16 cellular contexts compared by ENCODE assay signal in the genomic region with DNA sequence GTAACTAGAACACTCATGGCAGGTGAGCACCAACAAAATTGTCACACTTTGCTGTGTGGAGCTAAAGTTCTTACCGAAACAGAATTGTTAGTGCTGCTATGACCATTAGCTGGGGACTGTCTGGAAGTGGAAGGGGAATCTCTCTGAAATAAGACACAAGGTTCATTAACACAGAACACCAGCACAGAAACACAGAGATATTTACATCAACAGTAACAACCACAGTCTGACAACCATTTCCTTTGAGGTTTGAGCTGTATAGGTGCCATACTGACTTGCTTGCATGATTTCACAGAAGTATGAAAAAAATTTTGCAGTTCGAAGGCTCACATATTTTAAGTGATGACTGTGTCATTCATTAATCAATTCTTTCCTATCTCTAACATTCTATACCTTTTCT.
A peak's percentile ranks its signal among the peaks of the same experiment; 100 is the strongest.
DNase-seq lines count a peak whose midpoint lies in the region; ATAC-seq and TF ChIP-seq lines count a peak whose summit lies in the region.
"Had no signal": no experiment of that assay in that cellular context is flagged by ENCODE, and none has a peak within 500 bp of the region (broad histone marks: within the 10 kb centered on the region; RNA-seq: fewer than 3 reads in every experiment).

No MANE protein-coding gene starts in this region.

- no peaks in the 10 kb centered on the region for H3K9me3 Mint-ChIP-seq in T-helper 1 cell treated with Interleukin-12 subunit alpha and Interleukin-12 subunit beta and Interleukin-4 antibody, amounts not matched to agents 30 μg/mL and 1 μg/mL, for 36 hours
- H3K9me3 Mint-ChIP-seq: IgD-negative memory B cell had no signal

- no peaks in the 10 kb centered on the region for H3K27me3 ChIP-seq in prostate gland (replicated peaks; ENCODE audit: insufficient read depth)
- H3K27me3 ChIP-seq: tibial artery had no signal

- H3K9me3 ChIP-seq in mucosa of descending colon = no peaks in the 10 kb centered on the region
- H3K9me3 ChIP-seq in prostate gland = no peaks in the 10 kb centered on the region
- H3K9me3 ChIP-seq: tibial artery had no signal

- H3K36me3 Mint-ChIP-seq in T-helper 1 cell treated with Interleukin-12 subunit alpha and Interleukin-12 subunit beta and Interleukin-4 antibody, amounts not matched to agents 30 μg/mL and 1 μg/mL, for 36 hours (ENCODE audit: low read depth) = peaks cover 4% of the 10 kb centered on the region

- no peak for TF ChIP-seq CTCF in mucosa of descending colon (IDR thresholded peaks at IDR 0.05)
- no peak for TF ChIP-seq CTCF in prostate gland (IDR thresholded peaks at IDR 0.05)

- H3K27ac Mint-ChIP-seq in T-helper 1 cell treated with Interleukin-12 subunit alpha and Interleukin-12 subunit beta and Interleukin-4 antibody, amounts not matched to agents 30 μg/mL and 1 μg/mL, for 36 hours = peak overlapping the region; percentile 93
- H3K27ac Mint-ChIP-seq: IgD-negative memory B cell had no signal

- peaks cover 33% of the 10 kb centered on the region for H3K4me1 Mint-ChIP-seq in T-helper 1 cell treated with Interleukin-12 subunit alpha and Interleukin-12 subunit beta and Interleukin-4 antibody, amounts not matched to agents 30 μg/mL and 1 μg/mL, for 36 hours (ENCODE audit: low read depth)

- DNase-seq in mucosa of descending colon (no peak), kidney tubule cell (ENCODE audit: low spot score) (no peak), NCI-H1105 treated with DMSO at 0.1 percent for 48 hours (lab: John Stamatoyannopoulos, UW) (no peak), prostate gland (ENCODE audit: low spot score) (no peak)
- DNase-seq: activated gamma-delta T cell, COR-L47, GOT3, NCI-H1694, retina, tibial artery had no signal

- peak; percentile 50 for ATAC-seq in GM18498 (IDR thresholded peaks at IDR 0.05; ENCODE audit: unreplicated experiment)
- ATAC-seq in HG03175 (IDR thresholded peaks at IDR 0.05; ENCODE audit: unreplicated experiment) = peak; percentile 74
- ATAC-seq in mucosa of descending colon = peak; percentile 53
- ATAC-seq: Panc1 had no signal

- no peaks in the 10 kb centered on the region for H3K27me3 Mint-ChIP-seq in T-helper 1 cell treated with Interleukin-12 subunit alpha and Interleukin-12 subunit beta and Interleukin-4 antibody, amounts not matched to agents 30 μg/mL and 1 μg/mL, for 36 hours (ENCODE audit: low read depth)

- H3K4me3 Mint-ChIP-seq in T-helper 1 cell treated with Interleukin-12 subunit alpha and Interleukin-12 subunit beta and Interleukin-4 antibody, amounts not matched to agents 30 μg/mL and 1 μg/mL, for 36 hours = peak overlapping the region; percentile 80
- H3K4me3 Mint-ChIP-seq: neural crest cell had no signal

- TF ChIP-seq POLR2A in prostate gland (IDR thresholded peaks at IDR 0.05) = no peak

- intact Hi-C loops in mucosa of descending colon (cut with DNase I, micrococcal nuclease) (no loop called here), prostate gland (cut with DNase I) (no loop called here)

- H3K4me3 ChIP-seq in mucosa of descending colon = no peak overlapping the region
- H3K4me3 ChIP-seq in prostate gland = no peak overlapping the region
- H3K4me3 ChIP-seq: tibial artery had no signal

- H3K4me1 ChIP-seq in mucosa of descending colon (ENCODE audit: low read depth) (no peaks in the 10 kb centered on the region), prostate gland (replicated peaks) (no peaks in the 10 kb centered on the region)

- H3K36me3 ChIP-seq in mucosa of descending colon (ENCODE audit: low read depth) (no peaks in the 10 kb centered on the region), prostate gland (no peaks in the 10 kb centered on the region)
- H3K36me3 ChIP-seq: tibial artery had no signal

- no peak overlapping the region for H3K27ac ChIP-seq in prostate gland

- WGBS in prostate gland = 82% methylated on average over 2 of the region's 2 CpGs
